ENCODE assay signal across 19 cellular contexts in genomic region chr5:83026507-83026906, GRCh38. TPM values are rescaled to one million over a fixed set of nuclear protein-coding genes. Genes with fewer than 3 reads are reported as not detected.
A peak's percentile ranks its signal among the peaks of the same experiment; 100 is the strongest.
DNase-seq lines count a peak whose midpoint lies in the region; ATAC-seq, FAIRE-seq and TF ChIP-seq lines count a peak whose summit lies in the region.
"Had no signal": no experiment of that assay in that cellular context is flagged by ENCODE, and none has a peak within 500 bp of the region (broad histone marks: within the 10 kb centered on the region; RNA-seq: fewer than 3 reads in every experiment).

No MANE protein-coding gene starts in this region.

- H3K36me3 ChIP-seq in GM12878 (ENCODE audit: control insufficient read depth in 2 of 2, insufficient read depth in 2 of 2, low read length in 1 of 2) = no peaks in the 10 kb centered on the region
- H3K36me3 ChIP-seq: right lobe of liver, tibial artery had no signal

- no peak for TF ChIP-seq POLR2A in GM12878 (IDR thresholded peaks at IDR 0.05; ENCODE audit: low read depth, low read length)

- TF ChIP-seq CTCF in GM12878 (IDR thresholded peaks at IDR 0.05 in 2 of 3, conservative IDR thresholded peaks at IDR 0.05 in 1 of 3; ENCODE audit: control insufficient read depth in 2 of 3, extremely low read depth in 1 of 3, insufficient read depth in 1 of 3, low read depth in 3 of 3, low read length in 3 of 3) (no peak), mesothelial cell of epicardium (IDR thresholded peaks at IDR 0.05; ENCODE audit: unreplicated experiment) (no peak), osteocyte (IDR thresholded peaks at IDR 0.05) (no peak)

- peak overlapping the region; percentile 57 for H3K27ac Mint-ChIP-seq in stimulated activated memory B cell treated with anti-CD40 and anti-IgM and Interleukin-4, amounts not matched to agents 10 μg/mL and 1 μg/mL and 100 μg/mL, for 72 hours
- no peak overlapping the region for H3K27ac Mint-ChIP-seq in mesothelial cell of epicardium
- no peak overlapping the region for H3K27ac Mint-ChIP-seq in osteocyte (ENCODE audit: unreplicated experiment)
- H3K27ac Mint-ChIP-seq: activated naive CD4-positive, alpha-beta T cell treated with anti-CD3 and anti-CD28 coated beads, Interleukin-2, amount 50 U/mL, for 72 hours; T-cell had no signal

- ATAC-seq in GM18907 (IDR thresholded peaks at IDR 0.05; ENCODE audit: unreplicated experiment) (peak; percentile 60), HG02938 (IDR thresholded peaks at IDR 0.05; ENCODE audit: unreplicated experiment) (peak; percentile 61), GM12878 (peak; percentile 83)
- ATAC-seq in stimulated activated memory B cell treated with anti-CD40 and anti-IgM and Interleukin-4, amounts not matched to agents 10 μg/mL and 1 μg/mL and 100 μg/mL, for 72 hours = peak; percentile 56
- ATAC-seq: activated naive CD4-positive, alpha-beta T cell treated with anti-CD3 and anti-CD28 coated beads, Interleukin-2, amount 50 U/mL, for 72 hours; right lobe of liver; T-cell had no signal

- in situ Hi-C loops in GM12878 (cut with MboI) = no loop called here

- CTCF ChIA-PET in GM12878 (lab: Yijun Ruan, JAX) = interaction anchor here (1.0 to 1.5 kb wide), 2 partner anchors 13 to 23 kb away, joined by 5 to 8 read pairs; no protein-coding TSS in a partner anchor

- TF ChIP-seq EP300 in GM12878 (IDR thresholded peaks at IDR 0.05; ENCODE audit: borderline replicate concordance in 1 of 2, control insufficient read depth in 1 of 2, low read depth in 2 of 2, low read length in 2 of 2) = no peak

- H3K4me2 ChIP-seq in GM12878 (ENCODE audit: control insufficient read depth, insufficient read depth) = no peak overlapping the region

- FAIRE-seq in GM12878 (lab: Jason Lieb, UNC) = no peak
- FAIRE-seq: RCC 7860 had no signal

- H3K4me1 ChIP-seq in GM12878 (ENCODE audit: control insufficient read depth, insufficient read depth, low read length) = peaks cover 6% of the 10 kb centered on the region; the same call in 1 of the 2 replicates
- H3K4me1 ChIP-seq: right lobe of liver, tibial artery had no signal

- H3K27me3 ChIP-seq in GM12878 (replicated peaks in 1 of 2; ENCODE audit: control insufficient read depth in 2 of 2, insufficient read depth in 2 of 2, low read length in 1 of 2) = no peaks in the 10 kb centered on the region
- H3K27me3 ChIP-seq: right lobe of liver, tibial artery had no signal

- DNase-seq in GM12878 (ENCODE audit: low read depth, low spot score) (no peak), T-helper 1 cell (no peak), NCI-H1417 (lab: John Stamatoyannopoulos, UW) (no peak), mesothelial cell of epicardium (ENCODE audit: low spot score in 2 of 2, unreplicated experiment in 2 of 2) (no peak), osteocyte (ENCODE audit: extremely low spot score, unreplicated experiment) (no peak)
- DNase-seq: activated CD4-positive, CD25-positive, alpha-beta regulatory T cell treated with anti-CD3 and anti-CD28 coated beads, Interleukin-2, amount 50 U/mL, for 72 hours; DMS79 treated with DMSO at 0.1 percent for 48 hours; effector memory CD4-positive, alpha-beta T cell; NCI-H1436; NCI-H524 treated with DMSO at 0.1 percent for 48 hours; right lobe of liver; T-cell; tibial artery had no signal

- POLR2A ChIA-PET in GM12878 (lab: Charles Lee) = interaction anchor here (1.1 to 1.5 kb wide), 3 partner anchors 11 to 23 kb away, joined by 3 to 4 read pairs (median 3); no protein-coding TSS in a partner anchor

- no peak overlapping the region for H3K4me3 Mint-ChIP-seq in stimulated activated memory B cell treated with anti-CD40 and anti-IgM and Interleukin-4, amounts not matched to agents 10 μg/mL and 1 μg/mL and 100 μg/mL, for 72 hours
- H3K4me3 Mint-ChIP-seq in mesothelial cell of epicardium (no peak overlapping the region), osteocyte (ENCODE audit: unreplicated experiment) (no peak overlapping the region)
- H3K4me3 Mint-ChIP-seq: T-cell had no signal

- H3K9me3 ChIP-seq in GM12878 (replicated peaks; ENCODE audit: control insufficient read depth, insufficient read depth, low read length) = no peaks in the 10 kb centered on the region
- H3K9me3 ChIP-seq: right lobe of liver, tibial artery had no signal

- H3K27me3 Mint-ChIP-seq in stimulated activated memory B cell treated with anti-CD40 and anti-IgM and Interleukin-4, amounts not matched to agents 10 μg/mL and 1 μg/mL and 100 μg/mL, for 72 hours = no peaks in the 10 kb centered on the region
- H3K27me3 Mint-ChIP-seq in mesothelial cell of epicardium (ENCODE audit: low read depth) = no peaks in the 10 kb centered on the region
- H3K27me3 Mint-ChIP-seq in osteocyte (ENCODE audit: unreplicated experiment) = no peaks in the 10 kb centered on the region
- H3K27me3 Mint-ChIP-seq: T-cell had no signal

- 70% methylated on average over 2 of the region's 2 CpGs for WGBS in GM12878 (ENCODE audit: insufficient coverage, insufficient replicate concordance, low lambda C conversion rate, missing lambda C conversion rate)

- RAD21 ChIA-PET in GM12878 (lab: Charles Lee; ENCODE audit: unreplicated experiment) = interaction anchor here (1.2 to 1.8 kb wide), 6 partner anchors 11 to 208 kb away, joined by 3 to 6 read pairs (median 4); partner anchors contain the start of genes TMEM167A and XRCC4

- no peak overlapping the region for H3K9ac ChIP-seq in GM12878 (ENCODE audit: control insufficient read depth, insufficient read depth, low read length)

- no TSS peak for BruUV-seq in GM12878 (replicated peaks; lab: Mats Ljungman, UMichigan)

- SMC1A ChIA-PET in GM12878 (lab: Charles Lee; ENCODE audit: uncharacterized antibody, unreplicated experiment) = interaction anchor here (0.6 to 2.9 kb wide), 9 partner anchors 14 to 266 kb away, joined by 3 to 10 read pairs (median 4); no protein-coding TSS in a partner anchor

- no peaks in the 10 kb centered on the region for H3K36me3 Mint-ChIP-seq in stimulated activated memory B cell treated with anti-CD40 and anti-IgM and Interleukin-4, amounts not matched to agents 10 μg/mL and 1 μg/mL and 100 μg/mL, for 72 hours
- H3K36me3 Mint-ChIP-seq in mesothelial cell of epicardium = no peaks in the 10 kb centered on the region
- no peaks in the 10 kb centered on the region for H3K36me3 Mint-ChIP-seq in osteocyte (ENCODE audit: unreplicated experiment)
- H3K36me3 Mint-ChIP-seq: activated naive CD4-positive, alpha-beta T cell treated with anti-CD3 and anti-CD28 coated beads, Interleukin-2, amount 50 U/mL, for 72 hours; T-cell had no signal

- no peaks in the 10 kb centered on the region for H3K79me2 ChIP-seq in GM12878 (ENCODE audit: control insufficient read depth, insufficient read depth, low read length)

- H3K4me3 ChIP-seq in GM12878 = no peak overlapping the region
- H3K4me3 ChIP-seq: right lobe of liver, tibial artery had no signal

- no peaks in the 10 kb centered on the region for H4K20me1 ChIP-seq in GM12878 (ENCODE audit: control insufficient read depth, insufficient read depth)

- intact Hi-C loops in GM12878 (cut with micrococcal nuclease; ENCODE audit: unreplicated experiment) = no loop called here

- H3K9me3 Mint-ChIP-seq in stimulated activated memory B cell treated with anti-CD40 and anti-IgM and Interleukin-4, amounts not matched to agents 10 μg/mL and 1 μg/mL and 100 μg/mL, for 72 hours = no peaks in the 10 kb centered on the region
- no peaks in the 10 kb centered on the region for H3K9me3 Mint-ChIP-seq in mesothelial cell of epicardium
- H3K9me3 Mint-ChIP-seq in osteocyte (ENCODE audit: unreplicated experiment) = no peaks in the 10 kb centered on the region
- H3K9me3 Mint-ChIP-seq: activated naive CD4-positive, alpha-beta T cell treated with anti-CD3 and anti-CD28 coated beads, Interleukin-2, amount 50 U/mL, for 72 hours; T-cell had no signal

- TF ChIP-seq RAD21 in GM12878 (IDR thresholded peaks at IDR 0.05; ENCODE audit: insufficient read depth, low read depth, low read length) = no peak

- no peak overlapping the region; the same call in 1 of the 2 replicates for H3K27ac ChIP-seq in GM12878 (ENCODE audit: control insufficient read depth, insufficient read depth)
- H3K27ac ChIP-seq: C4-2B, right lobe of liver, tibial artery had no signal

- H2AFZ ChIP-seq in GM12878 (ENCODE audit: control insufficient read depth, low read depth, low read length) = peak overlapping the region; percentile 21; the same call in 1 of the 2 replicates

- peaks cover 14% of the 10 kb centered on the region for H3K4me1 Mint-ChIP-seq in stimulated activated memory B cell treated with anti-CD40 and anti-IgM and Interleukin-4, amounts not matched to agents 10 μg/mL and 1 μg/mL and 100 μg/mL, for 72 hours
- peaks cover 18% of the 10 kb centered on the region for H3K4me1 Mint-ChIP-seq in mesothelial cell of epicardium
- peaks cover 3% of the 10 kb centered on the region for H3K4me1 Mint-ChIP-seq in osteocyte (ENCODE audit: unreplicated experiment)
- H3K4me1 Mint-ChIP-seq: T-cell had no signal

RNA-seq across cellular contexts. Expression of gene TMEM167A, which starts 50.7 kb away (rescaled TPM):
- total RNA-seq in GM12878 (2013; cell fraction: nucleolus; rRNA removed) = 44.0 and 45.8 TPM in 2 replicates
- total RNA-seq in GM12878 (2014; rRNA removed) = 31.0 and 33.8 TPM in 2 replicates
- 36.9 and 40.0 TPM in 2 replicates for total RNA-seq in GM12878 (2014; rRNA removed; fragmentation: Illumina TruSeq; extraction: Trizol)
- total RNA-seq in GM12878 (2021) = 64.9 and 69.7 TPM in 2 replicates
- polyA plus RNA-seq in GM12878 (2011; ENCODE audit: low read depth) = 18.7 TPM
- 106 and 171 TPM in 2 replicates for polyA plus RNA-seq in GM12878 (2011; rRNA removed)
- polyA plus RNA-seq in GM12878 (2011; cell fraction: cytosol; rRNA removed) = 15.7 and 21.1 TPM in 2 replicates
- 20.3 and 21.7 TPM in 2 replicates for polyA plus RNA-seq in GM12878 (2011; cell fraction: nucleus; rRNA removed)
- 48.7 and 57.1 TPM in 2 replicates for polyA plus RNA-seq in GM12878 (2012)
- polyA plus RNA-seq in GM12878 (2014; fragmentation: Illumina TruSeq; extraction: Trizol) = 53.2 and 65.7 TPM in 2 replicates
- polyA plus RNA-seq in GM12878 (2014; fragmentation: Nextera tagmentation; extraction: Ambion mirVana) = 100 to 1,000 TPM; 314 to 363 TPM
- polyA plus RNA-seq in GM12878 (2014; rRNA removed) = 28.5 and 29.5 TPM in 2 replicates
- polyA plus RNA-seq in GM12878 (2016; fragmentation: Nextera tagmentation; extraction: Ambion mirVana) = 100 to 1,000 TPM; 180 to 190 TPM
- polyA minus RNA-seq in GM12878 (2011; rRNA and poly(A)+ RNA removed) = 11.8 and 16.7 TPM in 2 replicates
- polyA minus RNA-seq in GM12878 (2011; cell fraction: cytosol; rRNA and poly(A)+ RNA removed) = 4.0 and 7.4 TPM in 2 replicates
- polyA minus RNA-seq in GM12878 (2011; cell fraction: nucleus; rRNA and poly(A)+ RNA removed) = 15.8 and 21.0 TPM in 2 replicates
- 97.1 to 110 TPM (median 101 TPM) in 3 replicates for total RNA-seq in mesothelial cell of epicardium
- 70.9 and 72.1 TPM in 2 replicates for total RNA-seq in osteocyte

RNA-seq across cellular contexts. Expression of gene XRCC4, which starts 50.8 kb away (rescaled TPM):
- 45.0 and 45.6 TPM in 2 replicates for total RNA-seq in GM12878 (2013; cell fraction: nucleolus; rRNA removed)
- total RNA-seq in GM12878 (2014; rRNA removed) (12.1 and 18.1 TPM in 2 replicates), GM12878 (2014; rRNA removed; fragmentation: Illumina TruSeq; extraction: Trizol) (26.2 and 27.5 TPM in 2 replicates), GM12878 (2021) (14.8 and 15.1 TPM in 2 replicates), mesothelial cell of epicardium (12.0 to 13.6 TPM (median 12.1 TPM) in 3 replicates), osteocyte (4.2 and 5.1 TPM in 2 replicates)
- 10.9 TPM for polyA plus RNA-seq in GM12878 (2011; ENCODE audit: low read depth)
- polyA plus RNA-seq in GM12878 (2011; rRNA removed) (17.9 and 31.5 TPM in 2 replicates), GM12878 (2014; fragmentation: Illumina TruSeq; extraction: Trizol) (25.4 and 33.7 TPM in 2 replicates), GM12878 (2014; fragmentation: Nextera tagmentation; extraction: Ambion mirVana) (10 to 100 TPM; 49.2 to 53.6 TPM), GM12878 (2014; rRNA removed) (10.9 and 14.3 TPM in 2 replicates), GM12878 (2016; fragmentation: Nextera tagmentation; extraction: Ambion mirVana) (10 to 100 TPM; 28.6 to 29.1 TPM)
- polyA plus RNA-seq in GM12878 (2011; cell fraction: cytosol; rRNA removed) = 4.2 and 4.8 TPM in 2 replicates
- polyA plus RNA-seq in GM12878 (2011; cell fraction: nucleus; rRNA removed) = 4.7 and 6.1 TPM in 2 replicates
- 13.5 and 15.4 TPM in 2 replicates for polyA plus RNA-seq in GM12878 (2012)
- 5.3 and 7.0 TPM in 2 replicates for polyA minus RNA-seq in GM12878 (2011; rRNA and poly(A)+ RNA removed)
- 2.7 and 2.8 TPM in 2 replicates for polyA minus RNA-seq in GM12878 (2011; cell fraction: cytosol; rRNA and poly(A)+ RNA removed)
- polyA minus RNA-seq in GM12878 (2011; cell fraction: nucleus; rRNA and poly(A)+ RNA removed) = 12.7 and 22.9 TPM in 2 replicates
